Comparison of ENCODE assay signal across 20 cellular contexts in genomic region chr2:51535763-51536162, GRCh38.
DNase-seq lines count a peak whose midpoint lies in the region; ATAC-seq, FAIRE-seq and TF ChIP-seq lines count a peak whose summit lies in the region.
"Had no signal": no experiment of that assay in that cellular context is flagged by ENCODE, and none has a peak within 500 bp of the region (broad histone marks: within the 10 kb centered on the region; RNA-seq: fewer than 3 reads in every experiment).

No MANE protein-coding gene starts in this region.

- H3K36me3 Mint-ChIP-seq in HFFc6 (ENCODE audit: low read depth): peaks cover 5% of the 10 kb centered on the region; the same call in 1 of the 2 replicates
- H3K36me3 Mint-ChIP-seq: CD4-positive, alpha-beta memory T cell had no signal

- TF ChIP-seq EP300 in A549 (IDR thresholded peaks at IDR 0.05): no peak

- peak; percentile 26 for DNase-seq in NCI-H2171 treated with DMSO at 0.1 percent for 48 hours (lab: John Stamatoyannopoulos, UW)
- no peak for DNase-seq in NCI-H2171 (lab: John Stamatoyannopoulos, UW)
- DNase-seq in A549 (ENCODE audit: low read depth in 1 of 2, low spot score in 1 of 2): no peak
- peak; percentile 14 for DNase-seq in DMS 273 treated with DMSO at 0.1 percent for 48 hours (lab: John Stamatoyannopoulos, UW)
- no peak for DNase-seq in HFFc6
- DNase-seq: C1 segment of cervical spinal cord; Calu3; CD4-positive, alpha-beta memory T cell; COR-L47; DMS79; EL; GDM1; H9 had no signal

- H3K4me3 Mint-ChIP-seq in HFFc6: no peak overlapping the region; the same call in 1 of the 2 replicates
- H3K4me3 Mint-ChIP-seq: CD4-positive, alpha-beta memory T cell; GM23338; H9 had no signal

- TF ChIP-seq CTCF in A549 (IDR thresholded peaks at IDR 0.05): no peak
- no peak for TF ChIP-seq CTCF in HFFc6 (IDR thresholded peaks at IDR 0.05)

- H3K4me1 ChIP-seq in A549: no peaks in the 10 kb centered on the region

- TF ChIP-seq RAD21 in A549 (conservative IDR thresholded peaks at IDR 0.05 in 1 of 2, IDR thresholded peaks at IDR 0.05 in 1 of 2): no peak

- no peak overlapping the region for H3K27ac Mint-ChIP-seq in HFFc6
- H3K27ac Mint-ChIP-seq: CD4-positive, alpha-beta memory T cell; GM23338; H9 had no signal

- WGBS in A549 (ENCODE audit: missing lambda C conversion rate): 20% methylated on average over 2 of the region's 2 CpGs

- H3K4me2 ChIP-seq in A549: no peak overlapping the region
- H3K4me2 ChIP-seq: GM23338 had no signal

- H3K27me3 Mint-ChIP-seq in HFFc6 (ENCODE audit: insufficient read depth): no peaks in the 10 kb centered on the region
- H3K27me3 Mint-ChIP-seq: CD4-positive, alpha-beta memory T cell had no signal

- CTCF ChIA-PET in A549 (lab: Yijun Ruan, JAX): no interaction called here

- no peak for FAIRE-seq in A549 (lab: Jason Lieb, UNC)
- FAIRE-seq: A204.1, GM12878, GM19239 had no signal

- H3K9me3 ChIP-seq in A549: peaks cover 26% of the 10 kb centered on the region

- H3K9me3 Mint-ChIP-seq in HFFc6: no peaks in the 10 kb centered on the region; the same call in 1 of the 2 replicates

- no peak overlapping the region for H3K27ac ChIP-seq in A549
- H3K27ac ChIP-seq: 22Rv1 had no signal

- ATAC-seq in A549: no peak
- no peak for ATAC-seq in GM19324 (IDR thresholded peaks at IDR 0.05; ENCODE audit: low FRiP score, unreplicated experiment)
- ATAC-seq: GM12878, GM23338, HCT116 had no signal

- no peak for TF ChIP-seq POLR2A in A549 (IDR thresholded peaks at IDR 0.05; ENCODE audit: low read length)

- H3K4me3 ChIP-seq in A549: no peak overlapping the region
- H3K4me3 ChIP-seq: GM12878, GM23338 had no signal

- peaks cover 6% of the 10 kb centered on the region; the same call in 1 of the 2 replicates for H3K4me1 Mint-ChIP-seq in HFFc6 (ENCODE audit: low read depth)
- H3K4me1 Mint-ChIP-seq: CD4-positive, alpha-beta memory T cell; GM23338; H9 had no signal

- POLR2A ChIA-PET in A549 (lab: Yijun Ruan, JAX): no interaction called here

TF ChIP-seq in A549, 52 proteins besides CTCF, POLR2A, EP300 and RAD21:
- no peak for TF ChIP-seq RARB (CRISPR knock-in tag; IDR thresholded peaks at IDR 0.05)
- no peak for TF ChIP-seq CEBPB (IDR thresholded peaks at IDR 0.05)
- peak; percentile 38 for TF ChIP-seq MAFK (IDR thresholded peaks at IDR 0.05; ENCODE audit: partially characterized antibody)
- no peak for TF ChIP-seq TP53 (CRISPR knock-in tag; IDR thresholded peaks at IDR 0.05)
- TF ChIP-seq MYC (IDR thresholded peaks at IDR 0.05; ENCODE audit: borderline replicate concordance, low read length): no peak

Comparison
In these comparisons a context has a peak if more than half of its experiments do, and no peak if none do; other contexts are left out.
1. DNase-seq: peak in NCI-H2171 treated with DMSO at 0.1 percent for 48 hours (single experiment) and DMS 273 treated with DMSO at 0.1 percent for 48 hours (single experiment); none in NCI-H2171 (single experiment), A549 (0 of 2) and HFFc6 (single experiment).